27 cellular contexts compared by ENCODE assay signal in the genomic region with DNA sequence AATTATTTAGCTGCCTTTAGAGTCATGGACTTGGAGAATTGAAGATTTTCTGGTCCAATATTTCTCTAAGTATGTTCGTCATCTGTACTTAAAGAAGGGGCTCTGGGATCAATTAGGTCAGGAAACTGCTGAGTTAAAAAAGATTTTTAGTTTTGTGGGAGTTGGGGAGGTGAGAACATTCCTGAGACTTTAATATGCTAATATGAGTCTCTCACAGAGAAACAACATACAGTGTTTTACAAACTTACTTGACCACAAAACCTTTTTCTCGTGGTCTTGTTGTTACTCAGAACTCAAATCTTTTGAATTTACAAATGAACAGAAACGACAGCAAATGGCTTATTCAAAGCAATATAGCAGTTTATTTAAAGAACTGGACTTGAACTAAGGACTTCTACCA.
DNase-seq lines count a peak whose midpoint lies in the region; ATAC-seq, FAIRE-seq and TF ChIP-seq lines count a peak whose summit lies in the region.
"Had no signal": no experiment of that assay in that cellular context is flagged by ENCODE, and none has a peak within 500 bp of the region (broad histone marks: within the 10 kb centered on the region; RNA-seq: fewer than 3 reads in every experiment).

No MANE protein-coding gene starts in this region.

- intact Hi-C loops in heart right ventricle (cut with DNase I): no loop called here

- DNase-seq in cardiac muscle cell (ENCODE audit: low read depth in 1 of 2, low spot score in 1 of 2): no peak
- no peak for DNase-seq in heart right ventricle
- no peak for DNase-seq in SK-N-MC (ENCODE audit: low read depth, low spot score)
- no peak for DNase-seq in GM19239 (ENCODE audit: insufficient read length, low spot score)
- no peak for DNase-seq in HUDEP-2 (lab: John Stamatoyannopoulos, UW; ENCODE audit: unreplicated experiment in 76 of 76)
- DNase-seq in activated CD4-positive, CD25-positive, alpha-beta regulatory T cell (lab: John Stamatoyannopoulos, UW): no peak
- no peak for DNase-seq in NCI-H1105 (lab: John Stamatoyannopoulos, UW)
- DNase-seq: activated CD4-positive, alpha-beta T cell treated with anti-CD3 and anti-CD28 coated beads for 4 hours; activated gamma-delta T cell treated with Interleukin-2 at 50 U/mL for 16 hours; activated naive CD8-positive, alpha-beta T cell treated with anti-CD3 and anti-CD28 coated beads, Interleukin-2, amount 50 U/mL, for 24 hours; activated T-cell treated with anti-CD3 and anti-CD28 coated beads, Interleukin-2, amount 50 U/mL, for 24 hours; body of pancreas; DMS79 treated with DMSO at 0.1 percent for 48 hours; KBM-7; MV-4-11; NCI-H1694; NCI-H2171 treated with DMSO at 0.1 percent for 48 hours; NCI-H510A treated with DMSO at 0.1 percent for 48 hours; PC-9; stimulated activated CD4-positive, alpha-beta T cell treated with anti-CD3 and anti-CD28 coated beads, Interleukin-4, amount 100 ng/mL, for 4 hours; stimulated activated naive B cell treated with anti-CD40 and anti-IgM and Interleukin-4, amounts not matched to agents 10 μg/mL and 1 μg/mL and 100 μg/mL, for 72 hours had no signal

- H3K27ac ChIP-seq in cardiac muscle cell (peak overlapping the region; percentile 1), heart right ventricle (no peak overlapping the region), SK-N-MC (peak overlapping the region; percentile 69), iPS-20b (ENCODE audit: low read length) (peak overlapping the region; percentile 40)
- H3K27ac ChIP-seq: 22Rv1, body of pancreas, epithelial cell of prostate, PC-9, prostate gland had no signal

- no peak for TF ChIP-seq CTCF in cardiac muscle cell (IDR thresholded peaks at IDR 0.05; ENCODE audit: low read depth, low read length)
- no peak for TF ChIP-seq CTCF in heart right ventricle (IDR thresholded peaks at IDR 0.05)

- H3K9ac ChIP-seq in SK-N-MC (ENCODE audit: insufficient read length) (peak overlapping the region; percentile 42), iPS-20b (ENCODE audit: low read depth, low read length) (peak overlapping the region; percentile 57; the same call in 1 of the 2 replicates)

- H3K4me3 ChIP-seq in cardiac muscle cell (no peak overlapping the region), heart right ventricle (no peak overlapping the region), SK-N-MC (peak overlapping the region; percentile 48; the same call in 1 of the 2 replicates), iPS-20b (ENCODE audit: low read length) (peak overlapping the region; percentile 57)
- H3K4me3 ChIP-seq: body of pancreas, PC-9, prostate gland had no signal

- H3K4me1 ChIP-seq in cardiac muscle cell (ENCODE audit: low read depth) (peaks cover 3% of the 10 kb centered on the region), heart right ventricle (no peaks in the 10 kb centered on the region), iPS-20b (ENCODE audit: insufficient read depth, low read length) (peaks cover 30% of the 10 kb centered on the region)
- H3K4me1 ChIP-seq: body of pancreas, prostate gland had no signal

- H3K36me3 ChIP-seq in cardiac muscle cell (peaks cover 5% of the 10 kb centered on the region), heart right ventricle (no peaks in the 10 kb centered on the region), SK-N-MC (ENCODE audit: insufficient read depth, low read length) (peaks cover 20% of the 10 kb centered on the region), iPS-20b (ENCODE audit: insufficient read depth, low read depth, low read length) (peaks cover 18% of the 10 kb centered on the region; the same call in 1 of the 2 replicates)
- H3K36me3 ChIP-seq: prostate gland had no signal

- no peak for FAIRE-seq in GM19239 (lab: Jason Lieb, UNC)

- ATAC-seq in heart right ventricle: no peak
- ATAC-seq: activated naive CD8-positive, alpha-beta T cell treated with anti-CD3 and anti-CD28 coated beads, Interleukin-2, amount 50 U/mL, for 24 hours; body of pancreas; Right ventricle myocardium inferior; sciatic nerve; stimulated activated naive B cell treated with anti-CD40 and anti-IgM and Interleukin-4, amounts not matched to agents 10 μg/mL and 1 μg/mL and 100 μg/mL, for 72 hours had no signal

- H3K9me3 ChIP-seq in cardiac muscle cell (ENCODE audit: low read depth) (no peaks in the 10 kb centered on the region), heart right ventricle (no peaks in the 10 kb centered on the region), SK-N-MC (ENCODE audit: low read depth, low read length) (no peaks in the 10 kb centered on the region), iPS-20b (ENCODE audit: insufficient read depth, low read depth, low read length) (no peaks in the 10 kb centered on the region)
- H3K9me3 ChIP-seq: body of pancreas, prostate gland had no signal

- H3K27me3 ChIP-seq in cardiac muscle cell: no peaks in the 10 kb centered on the region
- peaks cover 0 to 24% (median 0%) of the 10 kb centered on the region in 7 donors for H3K27me3 ChIP-seq in heart right ventricle
- no peaks in the 10 kb centered on the region for H3K27me3 ChIP-seq in iPS-20b (ENCODE audit: insufficient read depth, low read length)
- H3K27me3 ChIP-seq: body of pancreas had no signal

- 42 to 46% methylated on average over 3 of the region's 3 CpGs for WGBS in heart right ventricle, 2 donors

Comparison
In these comparisons a context has a peak if more than half of its experiments do, and no peak if none do; other contexts are left out.
1. H3K27ac ChIP-seq: peak in cardiac muscle cell (single experiment), SK-N-MC (single experiment) and iPS-20b (single experiment); none in heart right ventricle (0 of 10).
2. H3K4me3 ChIP-seq: peak in SK-N-MC (single experiment) and iPS-20b (single experiment); none in cardiac muscle cell (single experiment) and heart right ventricle (0 of 10).